In genomic region chr13:97246596-97246995, GRCh38 we compare ENCODE assay signal across 17 cellular contexts. TPM values are rescaled to one million over a fixed set of nuclear protein-coding genes. Genes with fewer than 3 reads are reported as not detected.
DNase-seq lines count a peak whose midpoint lies in the region; ATAC-seq and TF ChIP-seq lines count a peak whose summit lies in the region.
"Had no signal": no experiment of that assay in that cellular context is flagged by ENCODE, and none has a peak within 500 bp of the region (broad histone marks: within the 10 kb centered on the region; RNA-seq: fewer than 3 reads in every experiment).

No MANE protein-coding gene starts in this region.

- H4K20me1 ChIP-seq in PC-3 (ENCODE audit: low read length): no peaks in the 10 kb centered on the region

- TF ChIP-seq CTCF in endodermal cell (conservative IDR thresholded peaks at IDR 0.05) (no peak), thoracic aorta (IDR thresholded peaks at IDR 0.05) (no peak), PC-3 (conservative IDR thresholded peaks at IDR 0.05; ENCODE audit: low read depth, low read length) (no peak)

- H3K9me2 ChIP-seq in PC-3 (replicated peaks; ENCODE audit: low read length): no peaks in the 10 kb centered on the region

- no peak overlapping the region for H3K27ac Mint-ChIP-seq in endodermal cell

- no peaks in the 10 kb centered on the region for H3F3A ChIP-seq in PC-3 (ENCODE audit: low read length, unreplicated experiment)

- H3K27ac ChIP-seq in endodermal cell (ENCODE audit: low read depth, low read length) (peak overlapping the region; percentile 14), muscle layer of colon (ENCODE audit: low read depth, low read length) (peak overlapping the region; percentile 48), thoracic aorta (peak overlapping the region; percentile 54 to 62), PC-3 (ENCODE audit: low read length) (no peak overlapping the region)
- H3K27ac ChIP-seq: neutrophil had no signal

- H3K4me1 Mint-ChIP-seq in endodermal cell: peaks cover 2% of the 10 kb centered on the region

- ATAC-seq in thoracic aorta (ENCODE audit: insufficient number of reproducible peaks, low FRiP score, low read depth): no peak
- ATAC-seq in GM18907 (IDR thresholded peaks at IDR 0.05; ENCODE audit: unreplicated experiment): no peak
- no peak for ATAC-seq in GM21528 (IDR thresholded peaks at IDR 0.05; ENCODE audit: low FRiP score, unreplicated experiment)
- ATAC-seq in PC-3: no peak
- ATAC-seq: activated T-cell treated with anti-CD3 and anti-CD28 coated beads, Interleukin-2, amount 50 U/mL, for 4 hours; left lobe of liver had no signal

- no peaks in the 10 kb centered on the region for H3K79me2 ChIP-seq in PC-3 (ENCODE audit: low read length)

- H2AFZ ChIP-seq in PC-3 (ENCODE audit: low read length): no peak overlapping the region

- H3K9ac ChIP-seq in endodermal cell (ENCODE audit: extremely low read depth, low read length, poor library complexity, severe bottlenecking): no peak overlapping the region
- H3K9ac ChIP-seq in muscle layer of colon (ENCODE audit: low read length): no peak overlapping the region
- no peak overlapping the region for H3K9ac ChIP-seq in PC-3 (ENCODE audit: low read length)

- no peaks in the 10 kb centered on the region for H3K9me3 Mint-ChIP-seq in endodermal cell
- H3K9me3 Mint-ChIP-seq: activated T-cell treated with anti-CD3 and anti-CD28 coated beads, Interleukin-2, amount 50 U/mL, for 4 hours had no signal

- H3K4me2 ChIP-seq in PC-3 (ENCODE audit: low read length): no peak overlapping the region

- no TSS peak for BruUV-seq in PC-3 (replicated peaks; lab: Mats Ljungman, UMichigan)

- H3K36me3 ChIP-seq in endodermal cell (ENCODE audit: control insufficient read depth, insufficient read depth, low read length) (no peaks in the 10 kb centered on the region), muscle layer of colon (ENCODE audit: insufficient read depth, low read length) (no peaks in the 10 kb centered on the region), thoracic aorta (no peaks in the 10 kb centered on the region), PC-3 (ENCODE audit: low read depth, low read length) (no peaks in the 10 kb centered on the region)
- H3K36me3 ChIP-seq: neutrophil had no signal

- WGBS in endodermal cell (ENCODE audit: insufficient coverage in 1 of 2, insufficient read length in 1 of 2), 2 experiments: 90 to 100% methylated on average over 2 to 6 of the region's 6 CpGs

- H3K9me3 ChIP-seq in endodermal cell (ENCODE audit: control insufficient read depth, low read length) (no peaks in the 10 kb centered on the region), muscle layer of colon (ENCODE audit: low read length) (no peaks in the 10 kb centered on the region), thoracic aorta (no peaks in the 10 kb centered on the region), PC-3 (ENCODE audit: low read length) (no peaks in the 10 kb centered on the region)
- H3K9me3 ChIP-seq: neutrophil had no signal

- CTCF ChIA-PET in PC-3 (lab: Charles Lee): no interaction called here

- intact Hi-C loops in PC-3 (cut with micrococcal nuclease): no loop called here

- H3K27me3 Mint-ChIP-seq in endodermal cell (ENCODE audit: insufficient read depth): peaks cover 54% of the 10 kb centered on the region

- H3K36me3 Mint-ChIP-seq in endodermal cell (ENCODE audit: low read depth): no peaks in the 10 kb centered on the region

- H3K4me1 ChIP-seq in endodermal cell (ENCODE audit: control insufficient read depth, insufficient read depth, low read length) (no peaks in the 10 kb centered on the region), muscle layer of colon (ENCODE audit: insufficient read depth, low read length) (peaks cover 79% of the 10 kb centered on the region), thoracic aorta (ENCODE audit: control insufficient read depth in 1 of 2, low read depth in 2 of 2) (peaks cover 76 to 83% of the 10 kb centered on the region in 2 donors), PC-3 (ENCODE audit: insufficient read depth, low read length) (no peaks in the 10 kb centered on the region)

- H3K27me3 ChIP-seq in endodermal cell (ENCODE audit: control insufficient read depth, insufficient read depth, low read length, poor library complexity, severe bottlenecking) (peaks cover 39% of the 10 kb centered on the region), muscle layer of colon (ENCODE audit: control insufficient read depth in 1 of 2, insufficient read depth in 2 of 2, low read length in 2 of 2) (no peaks in the 10 kb centered on the region), thoracic aorta (replicated peaks; ENCODE audit: insufficient read depth) (no peaks in the 10 kb centered on the region), PC-3 (ENCODE audit: low read length) (no peaks in the 10 kb centered on the region)

- H3K4me3 ChIP-seq in endodermal cell (ENCODE audit: low read length) (no peak overlapping the region), muscle layer of colon (ENCODE audit: low read depth in 1 of 2, low read length in 2 of 2) (peak overlapping the region in 1 of 2 donors; percentile 16), thoracic aorta (peak overlapping the region; percentile 37), PC-3 (ENCODE audit: low read length) (no peak overlapping the region)

- POLR2A ChIA-PET in PC-3 (lab: Charles Lee; ENCODE audit: unreplicated experiment): no interaction called here

- no peak overlapping the region for H3K4me3 Mint-ChIP-seq in endodermal cell
- H3K4me3 Mint-ChIP-seq: activated T-cell treated with anti-CD3 and anti-CD28 coated beads, Interleukin-2, amount 50 U/mL, for 4 hours had no signal

- DNase-seq in RPMI7951 (ENCODE audit: low read depth) (peak; percentile 35), endodermal cell (no peak), thoracic aorta (ENCODE audit: low spot score) (no peak), PC-3 (no peak)
- no peak for DNase-seq in activated CD4-positive, alpha-beta T cell treated with anti-CD3 and anti-CD28 coated beads for 4 hours
- DNase-seq: activated CD4-positive, alpha-beta T cell treated with anti-CD3 and anti-CD28 coated beads for 48 hours; activated T-cell treated with anti-CD3 and anti-CD28 coated beads, Interleukin-2, amount 50 U/mL, for 4 hours; C1 segment of cervical spinal cord; DND-41; NCI-H1105; NCI-H2227 treated with DMSO at 0.1 percent for 48 hours; OCI-M1 had no signal

RNA-seq across cellular contexts. Expression of gene MBNL2, which starts 24.5 kb away (rescaled TPM):
- total RNA-seq in RPMI7951 (2014; rRNA removed; shearing (Covaris generic)): 40.8 and 49.4 TPM in 2 replicates
- total RNA-seq in endodermal cell (1 to 10 TPM; 1.7 to 3.3 TPM), thoracic aorta (10 to 100 TPM; 59.6 to 67.7 TPM), PC-3 (2014; rRNA removed) (10.3 and 17.8 TPM in 2 replicates)
- 22.0 TPM for polyA plus RNA-seq in endodermal cell (2013, experiment 1 of 2)
- 22.7 TPM for polyA plus RNA-seq in endodermal cell (2013, experiment 2 of 2)
